ENCODE assay signal across 8 cellular contexts in the genomic region with DNA sequence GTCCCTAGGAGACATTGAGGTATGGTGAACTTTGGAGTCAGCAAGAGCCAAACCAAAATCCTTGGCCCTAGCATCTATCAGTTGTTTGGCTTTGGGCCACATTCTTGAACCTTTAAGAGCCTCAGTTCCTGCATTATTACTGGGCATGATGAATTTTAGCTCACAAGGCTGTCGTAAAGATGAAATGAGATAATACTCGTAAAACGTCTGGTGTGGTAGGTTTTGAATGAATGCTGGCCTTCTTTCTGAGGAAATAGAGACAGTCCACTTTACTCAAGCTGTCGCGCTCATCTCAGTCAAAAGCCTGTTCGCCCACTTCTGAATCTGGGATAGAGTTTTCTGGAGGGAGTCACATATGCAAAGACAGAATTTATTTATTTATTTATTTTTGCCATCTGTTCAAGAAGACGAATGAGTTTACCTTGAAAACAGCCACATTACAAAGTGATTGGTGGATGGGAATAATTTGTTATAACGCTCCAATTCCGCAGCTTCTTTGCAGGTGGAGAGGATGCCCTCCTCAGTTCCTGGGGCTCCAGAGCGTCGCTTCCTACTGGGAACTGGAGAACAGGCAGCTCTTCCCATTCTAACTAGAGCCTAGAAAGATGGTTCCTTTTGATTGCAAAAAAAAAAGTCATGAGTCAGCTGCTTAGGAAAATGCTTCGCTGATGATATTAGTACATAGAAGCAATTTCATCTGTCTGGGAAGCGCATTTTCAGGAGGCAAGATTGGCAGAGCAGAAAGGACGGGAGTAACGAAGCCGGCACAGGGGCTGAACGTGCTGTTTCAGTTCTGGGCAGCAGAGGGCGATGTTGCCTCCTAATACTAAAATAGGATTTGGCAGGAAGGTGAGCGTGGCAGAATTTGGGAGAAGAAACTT. TPM values are rescaled to one million over a fixed set of nuclear protein-coding genes. Genes with fewer than 3 reads are reported as not detected.
DNase-seq lines count a peak whose midpoint lies in the region; ATAC-seq, FAIRE-seq and TF ChIP-seq lines count a peak whose summit lies in the region.

No MANE protein-coding gene starts in this region.

- ATAC-seq in left ventricle myocardium superior, result peak; percentile 69

- intact Hi-C loops in left ventricle myocardium superior (cut with micrococcal nuclease), result loop anchor here (10.0 kb wide), 2 partner anchors 1068 to 1878 kb away; no protein-coding TSS in a partner anchor

- no peaks in the 10 kb centered on the region for H3K9me3 ChIP-seq in adipocyte (ENCODE audit: control insufficient read depth, low read length)

- H3K4me3 ChIP-seq in LNCaP clone FGC (ENCODE audit: low read depth, low read length), result peak overlapping the region; percentile 3; the same call in 1 of the 2 replicates
- H3K4me3 ChIP-seq in adipocyte (ENCODE audit: low read length), result no peak overlapping the region

- peak; percentile 94 for FAIRE-seq in GM19239 (lab: Jason Lieb, UNC)

- no peaks in the 10 kb centered on the region for H3K36me3 ChIP-seq in adipocyte (ENCODE audit: control insufficient read depth, insufficient read depth, low read length, severe bottlenecking)

- H3K4me1 ChIP-seq in adipocyte (ENCODE audit: control insufficient read depth, insufficient read depth, low read length), result peaks cover 22% of the 10 kb centered on the region

- peaks cover 17% of the 10 kb centered on the region for H3K27me3 ChIP-seq in adipocyte (replicated peaks; ENCODE audit: control insufficient read depth, insufficient read depth, low read length)

- no peak overlapping the region for H3K9ac ChIP-seq in adipocyte (ENCODE audit: low read length)

- peak; percentile 83 for TF ChIP-seq CTCF in LNCaP clone FGC (IDR thresholded peaks at IDR 0.05; ENCODE audit: control insufficient read depth, extremely low read depth, insufficient read depth)

- DNase-seq in Ammon's horn (ENCODE audit: low spot score) (peak; percentile 80), GM19239 (ENCODE audit: insufficient read length, low spot score) (peak; percentile 35), LNCaP clone FGC (ENCODE audit: low read depth) (peak; percentile 56), RPMI8226 (peak; percentile 58), adipocyte (ENCODE audit: low read depth) (peak; percentile 86), left ventricle myocardium superior (peak; percentile 74), renal cortical epithelial cell (ENCODE audit: low read depth) (peak; percentile 29), NCI-H1048 (lab: John Stamatoyannopoulos, UW) (no peak)

RNA-seq across cellular contexts. Expression of gene CYP2J2, which starts 49.9 kb away (rescaled TPM):
- total RNA-seq in left ventricle myocardium superior, result 69.2 TPM
- 3.1 and 4.3 TPM in 2 replicates for total RNA-seq in renal cortical epithelial cell

Comparison
In these comparisons a context has a peak if more than half of its experiments do, and no peak if none do; other contexts are left out.
1. RNA of gene CYP2J2, which starts 49.9 kb away (total RNA-seq): 69.2 TPM in left ventricle myocardium superior (single experiment); 3.1 to 4.3 TPM in renal cortical epithelial cell; every median in the first group is over 10 times any median in the second.